ENCODE assay signal across 1 cellular context in the genomic region with DNA sequence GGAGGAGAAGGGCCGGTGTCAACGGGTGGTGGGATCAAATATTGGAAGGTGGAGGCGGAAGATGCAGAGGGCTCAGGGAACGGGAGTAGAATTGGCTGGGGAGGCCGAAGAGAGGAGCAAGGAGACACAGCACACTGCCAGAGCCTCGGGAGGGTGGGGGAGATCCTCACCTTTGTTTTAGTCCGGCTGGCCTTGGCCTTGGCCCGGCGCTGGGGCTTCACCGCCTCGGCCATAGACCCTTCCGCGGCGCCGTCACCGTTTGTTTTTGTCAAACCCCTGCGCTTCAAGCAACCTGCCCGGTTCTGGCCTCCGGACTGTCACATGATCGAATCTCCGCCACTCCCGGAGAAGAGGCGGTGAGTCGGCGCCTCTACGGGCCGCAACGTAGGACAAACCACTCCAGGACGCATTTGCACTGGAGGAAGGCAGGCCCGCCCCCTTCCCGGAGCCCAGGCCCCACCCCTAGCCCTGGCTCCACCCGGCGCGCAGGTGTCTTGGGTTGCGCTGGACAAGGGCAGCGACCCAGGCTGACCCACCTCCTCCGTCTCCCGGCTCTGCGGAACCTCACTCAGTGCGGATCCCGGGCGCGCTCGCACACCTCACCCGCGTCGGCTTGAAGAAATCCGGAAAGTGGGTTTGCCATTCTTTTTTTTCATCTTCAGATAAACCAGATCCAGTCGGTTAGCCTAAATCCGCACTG.
TF ChIP-seq lines count a peak whose summit lies in the region.

A gene with protein sequence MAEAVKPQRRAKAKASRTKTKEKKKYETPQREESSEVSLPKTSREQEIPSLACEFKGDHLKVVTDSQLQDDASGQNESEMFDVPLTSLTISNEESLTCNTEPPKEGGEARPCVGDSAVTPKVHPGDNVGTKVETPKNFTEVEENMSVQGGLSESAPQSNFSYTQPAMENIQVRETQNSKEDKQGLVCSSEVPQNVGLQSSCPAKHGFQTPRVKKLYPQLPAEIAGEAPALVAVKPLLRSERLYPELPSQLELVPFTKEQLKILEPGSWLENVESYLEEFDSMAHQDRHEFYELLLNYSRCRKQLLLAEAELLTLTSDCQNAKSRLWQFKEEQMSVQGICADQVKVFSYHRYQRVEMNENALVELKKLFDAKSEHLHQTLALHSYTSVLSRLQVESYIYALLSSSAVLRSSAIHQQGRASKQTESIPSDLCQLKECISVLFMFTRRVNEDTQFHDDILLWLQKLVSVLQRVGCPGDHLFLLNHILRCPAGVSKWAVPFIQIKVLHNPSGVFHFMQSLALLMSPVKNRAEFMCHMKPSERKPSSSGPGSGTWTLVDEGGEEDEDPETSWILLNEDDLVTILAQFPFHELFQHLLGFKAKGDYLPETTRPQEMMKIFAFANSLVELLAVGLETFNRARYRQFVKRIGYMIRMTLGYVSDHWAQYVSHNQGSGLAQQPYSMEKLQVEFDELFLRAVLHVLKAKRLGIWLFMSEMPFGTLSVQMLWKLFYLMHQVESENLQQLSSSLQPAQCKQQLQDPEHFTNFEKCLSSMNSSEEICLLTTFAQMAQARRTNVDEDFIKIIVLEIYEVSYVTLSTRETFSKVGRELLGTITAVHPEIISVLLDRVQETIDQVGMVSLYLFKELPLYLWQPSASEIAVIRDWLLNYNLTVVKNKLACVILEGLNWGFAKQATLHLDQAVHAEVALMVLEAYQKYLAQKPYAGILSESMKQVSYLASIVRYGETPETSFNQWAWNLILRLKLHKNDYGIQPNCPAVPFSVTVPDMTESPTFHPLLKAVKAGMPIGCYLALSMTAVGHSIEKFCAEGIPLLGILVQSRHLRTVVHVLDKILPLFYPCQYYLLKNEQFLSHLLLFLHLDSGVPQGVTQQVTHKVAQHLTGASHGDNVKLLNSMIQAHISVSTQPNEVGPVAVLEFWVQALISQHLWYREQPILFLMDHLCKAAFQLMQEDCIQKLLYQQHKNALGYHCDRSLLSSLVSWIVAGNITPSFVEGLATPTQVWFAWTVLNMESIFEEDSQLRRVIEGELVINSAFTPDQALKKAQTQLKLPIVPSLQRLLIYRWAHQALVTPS (N-terminal part only) (minus strand): TSS at position 323 of the 700 bp plus-strand sequence. CDS start 90 bp downstream, at position 233.

TF ChIP-seq in HEK293, 187 proteins besides CTCF, POLR2A, EP300 and RAD21 (continued from another document and continues in another):
- TF ChIP-seq, protein P1, sequence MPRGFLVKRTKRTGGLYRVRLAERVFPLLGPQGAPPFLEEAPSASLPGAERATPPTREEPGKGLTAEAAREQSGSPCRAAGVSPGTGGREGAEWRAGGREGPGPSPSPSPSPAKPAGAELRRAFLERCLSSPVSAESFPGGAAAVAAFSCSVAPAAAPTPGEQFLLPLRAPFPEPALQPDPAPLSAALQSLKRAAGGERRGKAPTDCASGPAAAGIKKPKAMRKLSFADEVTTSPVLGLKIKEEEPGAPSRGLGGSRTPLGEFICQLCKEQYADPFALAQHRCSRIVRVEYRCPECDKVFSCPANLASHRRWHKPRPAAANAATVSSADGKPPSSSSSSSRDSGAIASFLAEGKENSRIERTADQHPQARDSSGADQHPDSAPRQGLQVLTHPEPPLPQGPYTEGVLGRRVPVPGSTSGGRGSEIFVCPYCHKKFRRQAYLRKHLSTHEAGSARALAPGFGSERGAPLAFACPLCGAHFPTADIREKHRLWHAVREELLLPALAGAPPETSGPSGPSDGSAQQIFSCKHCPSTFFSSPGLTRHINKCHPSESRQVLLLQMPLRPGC (tag by site-specific recombination; IDR thresholded peaks at IDR 0.05) = no peak
- TF ChIP-seq ZNF658 (tag by site-specific recombination; IDR thresholded peaks at IDR 0.05) (no peak), ZNF621 (tag by site-specific recombination; IDR thresholded peaks at IDR 0.05) (no peak), ZNF521 (tag by site-specific recombination; IDR thresholded peaks at IDR 0.05) (no peak), ZNF624 (tag by site-specific recombination; IDR thresholded peaks at IDR 0.05) (no peak), ZNF248 (tag by site-specific recombination; IDR thresholded peaks at IDR 0.05) (no peak), ZNF544 (tag by site-specific recombination; IDR thresholded peaks at IDR 0.05) (no peak), GLIS2 (tag by site-specific recombination; IDR thresholded peaks at IDR 0.05) (0 out of 2 replicates have a peak, but pooled peaks have one; percentile 14), EGR2 (tag by site-specific recombination; IDR thresholded peaks at IDR 0.05; ENCODE audit: low read depth) (peak; percentile 40; the same call in 1 of the 2 replicates), ZNF610 (tag by site-specific recombination; IDR thresholded peaks at IDR 0.05; ENCODE audit: borderline replicate concordance) (no peak), PRDM1 (tag by site-specific recombination; IDR thresholded peaks at IDR 0.05) (no peak), ZFP37 (tag by site-specific recombination; IDR thresholded peaks at IDR 0.05) (peak; percentile 54), ZNF664 (tag by site-specific recombination; IDR thresholded peaks at IDR 0.05) (no peak), RBAK (tag by site-specific recombination; IDR thresholded peaks at IDR 0.05) (no peak), ZNF311 (tag by site-specific recombination; IDR thresholded peaks at IDR 0.05; ENCODE audit: borderline replicate concordance) (no peak), SALL2 (tag by site-specific recombination; IDR thresholded peaks at IDR 0.05; ENCODE audit: borderline replicate concordance) (no peak), KLF16 (tag by site-specific recombination; IDR thresholded peaks at IDR 0.05) (peak; percentile 94), ZNF747 (tag by site-specific recombination; IDR thresholded peaks at IDR 0.05) (no peak), PRDM2 (tag by site-specific recombination; IDR thresholded peaks at IDR 0.05; ENCODE audit: borderline replicate concordance) (no peak), SP7 (tag by site-specific recombination; IDR thresholded peaks at IDR 0.05) (no peak), ZSCAN23 (tag by site-specific recombination; IDR thresholded peaks at IDR 0.05) (no peak), ZNF670 (tag by site-specific recombination; IDR thresholded peaks at IDR 0.05; ENCODE audit: low read depth) (no peak), ZSCAN30 (tag by site-specific recombination; IDR thresholded peaks at IDR 0.05) (no peak; the same call in 1 of the 2 replicates), ZNF366 (tag by site-specific recombination; conservative IDR thresholded peaks at IDR 0.05) (peak; percentile 43; the same call in 1 of the 2 replicates), ZNF776 (tag by site-specific recombination; IDR thresholded peaks at IDR 0.05; ENCODE audit: borderline replicate concordance) (no peak), ZXDB (tag by site-specific recombination; IDR thresholded peaks at IDR 0.05) (peak; percentile 97), ZNF529 (tag by site-specific recombination; IDR thresholded peaks at IDR 0.05; ENCODE audit: insufficient replicate concordance) (no peak), ZNF114 (tag by site-specific recombination; IDR thresholded peaks at IDR 0.05) (no peak), MEIS1 (CRISPR knock-in tag; IDR thresholded peaks at IDR 0.05; ENCODE audit: borderline replicate concordance) (no peak), ZNF571 (tag by site-specific recombination; IDR thresholded peaks at IDR 0.05) (no peak), ZNF530 (tag by site-specific recombination; IDR thresholded peaks at IDR 0.05; ENCODE audit: low read depth) (no peak), ZBTB20 (tag by site-specific recombination; IDR thresholded peaks at IDR 0.05) (no peak)
- TF ChIP-seq, protein P2, sequence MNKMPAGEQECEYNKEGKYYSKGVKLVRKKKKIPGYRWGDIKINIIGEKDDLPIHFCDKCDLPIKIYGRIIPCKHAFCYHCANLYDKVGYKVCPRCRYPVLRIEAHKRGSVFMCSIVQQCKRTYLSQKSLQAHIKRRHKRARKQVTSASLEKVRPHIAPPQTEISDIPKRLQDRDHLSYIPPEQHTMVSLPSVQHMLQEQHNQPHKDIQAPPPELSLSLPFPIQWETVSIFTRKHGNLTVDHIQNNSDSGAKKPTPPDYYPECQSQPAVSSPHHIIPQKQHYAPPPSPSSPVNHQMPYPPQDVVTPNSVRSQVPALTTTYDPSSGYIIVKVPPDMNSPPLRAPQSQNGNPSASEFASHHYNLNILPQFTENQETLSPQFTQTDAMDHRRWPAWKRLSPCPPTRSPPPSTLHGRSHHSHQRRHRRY (tag by site-specific recombination; IDR thresholded peaks at IDR 0.05) = no peak
- TF ChIP-seq, protein P3, sequence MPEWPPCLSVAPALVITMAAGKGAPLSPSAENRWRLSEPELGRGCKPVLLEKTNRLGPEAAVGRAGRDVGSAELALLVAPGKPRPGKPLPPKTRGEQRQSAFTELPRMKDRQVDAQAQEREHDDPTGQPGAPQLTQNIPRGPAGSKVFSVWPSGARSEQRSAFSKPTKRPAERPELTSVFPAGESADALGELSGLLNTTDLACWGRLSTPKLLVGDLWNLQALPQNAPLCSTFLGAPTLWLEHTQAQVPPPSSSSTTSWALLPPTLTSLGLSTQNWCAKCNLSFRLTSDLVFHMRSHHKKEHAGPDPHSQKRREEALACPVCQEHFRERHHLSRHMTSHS (tag by site-specific recombination; IDR thresholded peaks at IDR 0.05) = no peak
- TF ChIP-seq, protein P4, sequence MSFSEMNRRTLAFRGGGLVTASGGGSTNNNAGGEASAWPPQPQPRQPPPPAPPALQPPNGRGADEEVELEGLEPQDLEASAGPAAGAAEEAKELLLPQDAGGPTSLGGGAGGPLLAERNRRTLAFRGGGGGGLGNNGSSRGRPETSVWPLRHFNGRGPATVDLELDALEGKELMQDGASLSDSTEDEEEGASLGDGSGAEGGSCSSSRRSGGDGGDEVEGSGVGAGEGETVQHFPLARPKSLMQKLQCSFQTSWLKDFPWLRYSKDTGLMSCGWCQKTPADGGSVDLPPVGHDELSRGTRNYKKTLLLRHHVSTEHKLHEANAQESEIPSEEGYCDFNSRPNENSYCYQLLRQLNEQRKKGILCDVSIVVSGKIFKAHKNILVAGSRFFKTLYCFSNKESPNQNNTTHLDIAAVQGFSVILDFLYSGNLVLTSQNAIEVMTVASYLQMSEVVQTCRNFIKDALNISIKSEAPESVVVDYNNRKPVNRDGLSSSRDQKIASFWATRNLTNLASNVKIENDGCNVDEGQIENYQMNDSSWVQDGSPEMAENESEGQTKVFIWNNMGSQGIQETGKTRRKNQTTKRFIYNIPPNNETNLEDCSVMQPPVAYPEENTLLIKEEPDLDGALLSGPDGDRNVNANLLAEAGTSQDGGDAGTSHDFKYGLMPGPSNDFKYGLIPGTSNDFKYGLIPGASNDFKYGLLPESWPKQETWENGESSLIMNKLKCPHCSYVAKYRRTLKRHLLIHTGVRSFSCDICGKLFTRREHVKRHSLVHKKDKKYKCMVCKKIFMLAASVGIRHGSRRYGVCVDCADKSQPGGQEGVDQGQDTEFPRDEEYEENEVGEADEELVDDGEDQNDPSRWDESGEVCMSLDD (tag by site-specific recombination; IDR thresholded peaks at IDR 0.05) = 0 out of 2 replicates have a peak, but pooled peaks have one; percentile 20
- TF ChIP-seq, protein P5, sequence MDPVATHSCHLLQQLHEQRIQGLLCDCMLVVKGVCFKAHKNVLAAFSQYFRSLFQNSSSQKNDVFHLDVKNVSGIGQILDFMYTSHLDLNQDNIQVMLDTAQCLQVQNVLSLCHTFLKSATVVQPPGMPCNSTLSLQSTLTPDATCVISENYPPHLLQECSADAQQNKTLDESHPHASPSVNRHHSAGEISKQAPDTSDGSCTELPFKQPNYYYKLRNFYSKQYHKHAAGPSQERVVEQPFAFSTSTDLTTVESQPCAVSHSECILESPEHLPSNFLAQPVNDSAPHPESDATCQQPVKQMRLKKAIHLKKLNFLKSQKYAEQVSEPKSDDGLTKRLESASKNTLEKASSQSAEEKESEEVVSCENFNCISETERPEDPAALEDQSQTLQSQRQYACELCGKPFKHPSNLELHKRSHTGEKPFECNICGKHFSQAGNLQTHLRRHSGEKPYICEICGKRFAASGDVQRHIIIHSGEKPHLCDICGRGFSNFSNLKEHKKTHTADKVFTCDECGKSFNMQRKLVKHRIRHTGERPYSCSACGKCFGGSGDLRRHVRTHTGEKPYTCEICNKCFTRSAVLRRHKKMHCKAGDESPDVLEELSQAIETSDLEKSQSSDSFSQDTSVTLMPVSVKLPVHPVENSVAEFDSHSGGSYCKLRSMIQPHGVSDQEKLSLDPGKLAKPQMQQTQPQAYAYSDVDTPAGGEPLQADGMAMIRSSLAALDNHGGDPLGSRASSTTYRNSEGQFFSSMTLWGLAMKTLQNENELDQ (tag by site-specific recombination; IDR thresholded peaks at IDR 0.05; ENCODE audit: low read depth) = no peak
